ENCODE assay signal across 24 cellular contexts in the genomic region with DNA sequence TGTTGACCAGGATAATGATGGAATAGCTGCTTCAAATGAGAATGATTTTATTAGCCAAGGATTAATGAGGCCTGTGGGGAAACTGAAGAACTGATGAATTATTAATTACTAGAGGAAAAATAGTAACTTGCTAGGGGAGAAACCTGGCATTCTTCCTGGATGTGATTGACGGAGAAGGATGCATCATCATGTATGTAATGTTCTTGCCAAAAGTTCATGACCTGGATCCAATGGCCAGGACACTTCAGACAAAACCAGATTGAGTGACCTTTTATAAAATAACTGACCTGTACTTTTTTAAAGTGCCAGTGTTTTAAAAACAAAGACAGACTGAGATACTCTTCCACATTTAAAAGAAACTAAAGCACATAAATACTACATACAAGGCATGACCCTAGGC. TPM values are rescaled to one million over a fixed set of nuclear protein-coding genes. Genes with fewer than 3 reads are reported as not detected.
DNase-seq lines count a peak whose midpoint lies in the region; ATAC-seq, FAIRE-seq and TF ChIP-seq lines count a peak whose summit lies in the region.
"Had no signal": no experiment of that assay in that cellular context is flagged by ENCODE, and none has a peak within 500 bp of the region (broad histone marks: within the 10 kb centered on the region; RNA-seq: fewer than 3 reads in every experiment).

No MANE protein-coding gene starts in this region.

- H3K27ac Mint-ChIP-seq in neural crest cell (ENCODE audit: unreplicated experiment) = peak overlapping the region; percentile 39
- H3K27ac Mint-ChIP-seq: GM23338 had no signal

- H3K4me1 ChIP-seq in kidney (ENCODE audit: control insufficient read depth in 1 of 2, insufficient read depth in 1 of 2, low read depth in 1 of 2, low read length in 2 of 2) (peaks cover 13 to 22% of the 10 kb centered on the region in 2 donors), tibial artery (no peaks in the 10 kb centered on the region)
- H3K4me1 ChIP-seq: A549; BLaER1 treated with 17β-estradiol and CSF1 and Interleukin-3, amounts not matched to agents 10 nM and 100 nM; HAP-1 had no signal

- TF ChIP-seq CTCF in choroid plexus epithelial cell (conservative IDR thresholded peaks at IDR 0.05; ENCODE audit: low read depth, low read length) (no peak), kidney (IDR thresholded peaks at IDR 0.05; ENCODE audit: borderline replicate concordance, extremely low read depth, insufficient read depth) (no peak), neural crest cell (conservative IDR thresholded peaks at IDR 0.05) (no peak), tibial artery (IDR thresholded peaks at IDR 0.05) (no peak)

- intact Hi-C loops in kidney (cut with DNase I) = no loop called here
- intact Hi-C loops in tibial artery (cut with DNase I; ENCODE audit: low total_unique reads) = no loop called here

- DNase-seq in LHCN-M2 (ENCODE audit: low read depth) (peak; percentile 43), choroid plexus epithelial cell (ENCODE audit: low read depth) (peak; percentile 32), kidney (no peak), neural crest cell (ENCODE audit: low read depth, low spot score) (no peak), tibial artery (no peak), T-helper 1 cell (no peak)
- DNase-seq: AML-193; CD4-positive, alpha-beta memory T cell; COR-L47; IMR-90; KG1; MM.1S; NCI-H2029; NCI-H446; NCI-H524 treated with DMSO at 0.1 percent for 48 hours; NCI-H774; SIG-M5 had no signal

- H3K9me3 ChIP-seq in kidney (ENCODE audit: control insufficient read depth in 1 of 2, low read length in 2 of 2) (no peaks in the 10 kb centered on the region), tibial artery (no peaks in the 10 kb centered on the region)
- H3K9me3 ChIP-seq: HAP-1 had no signal

- H3K4me3 Mint-ChIP-seq in neural crest cell = no peak overlapping the region
- H3K4me3 Mint-ChIP-seq: CD4-positive, alpha-beta memory T cell; GM23338 had no signal

- peaks cover 24% of the 10 kb centered on the region for H3K36me3 Mint-ChIP-seq in neural crest cell (ENCODE audit: low read depth)

- no peak for FAIRE-seq in kidney (lab: Jason Lieb, UNC)
- FAIRE-seq: A549, G401.6, RCC 7860 had no signal

- peaks cover 0 to 2% of the 10 kb centered on the region in 2 donors for H3K36me3 ChIP-seq in kidney (ENCODE audit: control insufficient read depth in 1 of 2, insufficient read depth in 2 of 2, low read length in 2 of 2)
- H3K36me3 ChIP-seq in tibial artery = peaks cover 15 to 44% (median 34%) of the 10 kb centered on the region in 3 donors

- no peak overlapping the region for H3K4me3 ChIP-seq in choroid plexus epithelial cell (ENCODE audit: low read depth, low read length)
- no peak overlapping the region for H3K4me3 ChIP-seq in kidney (ENCODE audit: low read length in 2 of 2)
- H3K4me3 ChIP-seq in tibial artery = no peak overlapping the region
- H3K4me3 ChIP-seq: A549; BLaER1 treated with 17β-estradiol and CSF1 and Interleukin-3, amounts not matched to agents 10 nM and 100 nM; GM23338; HAP-1 had no signal

- no peak overlapping the region for H3K9ac ChIP-seq in kidney (ENCODE audit: low read length in 2 of 2)
- H3K9ac ChIP-seq: BLaER1 treated with 17β-estradiol and CSF1 and Interleukin-3, amounts not matched to agents 10 nM and 100 nM had no signal

- H3K27me3 Mint-ChIP-seq in neural crest cell (ENCODE audit: low read depth) = no peaks in the 10 kb centered on the region
- H3K27me3 Mint-ChIP-seq: CD4-positive, alpha-beta memory T cell had no signal

- H3K27ac ChIP-seq in kidney (ENCODE audit: low read depth in 2 of 2, low read length in 2 of 2) (peak overlapping the region; percentile 71 to 86), tibial artery (no peak overlapping the region)
- H3K27ac ChIP-seq: A549; BLaER1 treated with 17β-estradiol and CSF1 and Interleukin-3, amounts not matched to agents 10 nM and 100 nM had no signal

- no peaks in the 10 kb centered on the region for H3K9me3 Mint-ChIP-seq in neural crest cell

- H3K4me1 Mint-ChIP-seq in neural crest cell = no peaks in the 10 kb centered on the region
- H3K4me1 Mint-ChIP-seq: CD4-positive, alpha-beta memory T cell; GM23338 had no signal

- ATAC-seq in GM21447 (IDR thresholded peaks at IDR 0.05; ENCODE audit: unreplicated experiment) = no peak
- ATAC-seq: A549, GM23338 had no signal

- H3K27me3 ChIP-seq in tibial artery = no peaks in the 10 kb centered on the region
- H3K27me3 ChIP-seq: BLaER1 treated with 17β-estradiol and CSF1 and Interleukin-3, amounts not matched to agents 10 nM and 100 nM had no signal

RNA-seq across cellular contexts. Expression of gene KIAA1191, which starts 23.7 kb away (rescaled TPM):
- total RNA-seq in LHCN-M2 (2014; rRNA removed) = 110 and 118 TPM in 2 replicates
- 89.5 TPM for polyA plus RNA-seq in LHCN-M2 (2012)
- 109 TPM for total RNA-seq in kidney
- polyA plus RNA-seq in kidney (ENCODE audit: insufficient read depth, low read depth, low replicate concordance) = 208 TPM
- 112 and 118 TPM in 2 replicates for total RNA-seq in neural crest cell

RNA-seq across cellular contexts. Expression of gene ARL10, which starts 27.4 kb away (rescaled TPM):
- 9.3 and 12.6 TPM in 2 replicates for total RNA-seq in LHCN-M2 (2014; rRNA removed)
- polyA plus RNA-seq in LHCN-M2 (2012) = 5.7 TPM
- 6.2 TPM for total RNA-seq in kidney
- 2.9 TPM for polyA plus RNA-seq in kidney (ENCODE audit: insufficient read depth, low read depth, low replicate concordance)
- 37.2 and 40.0 TPM in 2 replicates for total RNA-seq in neural crest cell

RNA-seq across cellular contexts. Expression of gene NOP16, which starts 50.5 kb away (rescaled TPM):
- total RNA-seq in LHCN-M2 (2014; rRNA removed) (21.7 and 28.1 TPM in 2 replicates), kidney (18.1 TPM), neural crest cell (40.9 and 42.4 TPM in 2 replicates)
- 44.6 TPM for polyA plus RNA-seq in LHCN-M2 (2012)
- 32.1 TPM for polyA plus RNA-seq in kidney (ENCODE audit: insufficient read depth, low read depth, low replicate concordance)

RNA-seq across cellular contexts. Expression of gene HIGD2A, which starts 50.6 kb away (rescaled TPM):
- total RNA-seq in LHCN-M2 (2014; rRNA removed) (85.1 and 102 TPM in 2 replicates), kidney (105 TPM), neural crest cell (91.2 and 92.5 TPM in 2 replicates)
- 208 TPM for polyA plus RNA-seq in LHCN-M2 (2012)
- polyA plus RNA-seq in kidney (ENCODE audit: insufficient read depth, low read depth, low replicate concordance) = 344 TPM

Comparison
In these comparisons a context has a peak if more than half of its experiments do, and no peak if none do; other contexts are left out.
1. DNase-seq: peak in LHCN-M2 (single experiment) and choroid plexus epithelial cell (single experiment); none in kidney (single experiment), neural crest cell (single experiment), tibial artery (0 of 2) and T-helper 1 cell (0 of 5).
2. H3K27ac ChIP-seq: peak in kidney (2 of 2); none in tibial artery (0 of 2).